8 cellular contexts compared by ENCODE assay signal in the genomic region with DNA sequence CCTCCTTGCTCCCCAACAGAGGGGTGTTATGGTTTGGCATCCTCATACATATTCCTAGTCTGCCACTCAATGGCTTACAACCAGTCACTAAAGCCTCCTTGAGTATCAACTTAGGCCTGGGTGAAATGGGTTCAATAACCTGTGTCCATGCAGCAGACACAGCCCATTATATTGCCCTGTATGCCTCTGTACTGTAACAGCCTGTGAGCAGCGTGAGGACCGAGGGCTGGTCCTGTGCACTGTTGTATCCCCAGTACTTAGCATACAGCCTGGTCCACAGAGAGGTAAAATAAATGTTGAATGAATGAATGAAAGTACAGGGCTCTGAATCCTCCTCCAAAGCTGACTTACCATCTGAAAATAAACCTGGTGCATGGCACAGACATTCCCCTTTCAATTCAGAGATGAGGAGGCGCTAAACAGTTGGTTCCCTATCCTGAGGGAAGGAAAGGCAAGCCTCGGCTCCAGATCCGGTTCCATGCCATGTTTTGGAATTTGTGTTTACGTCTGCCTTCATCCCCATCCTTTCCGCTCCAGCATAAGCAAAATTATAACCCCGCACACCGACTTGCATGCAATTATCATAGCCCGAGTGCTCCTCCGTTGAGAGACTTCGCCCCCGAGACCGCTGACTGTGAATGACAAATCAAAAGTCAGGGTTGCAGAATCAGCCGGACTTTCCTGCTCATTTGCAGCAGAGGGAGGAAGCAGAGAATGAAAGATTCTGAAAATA. TPM values are rescaled to one million over a fixed set of nuclear protein-coding genes. Genes with fewer than 3 reads are reported as not detected.
DNase-seq lines count a peak whose midpoint lies in the region; ATAC-seq, FAIRE-seq and TF ChIP-seq lines count a peak whose summit lies in the region.

No MANE protein-coding gene starts in this region.

- DNase-seq in activated CD8-positive, alpha-beta memory T cell treated with anti-CD3 and anti-CD28 coated beads, Interleukin-2, amount 10 ng/mL, durations not matched to agents 7 days and 5 days = no peak
- no peak for DNase-seq in activated CD8-positive, alpha-beta memory T cell treated with anti-CD3 and anti-CD28 coated beads, Interleukin-2, amount 50 U/mL, for 48 hours
- DNase-seq in RPMI7951 (ENCODE audit: low read depth) (peak; percentile 85), endothelial cell of umbilical vein (ENCODE audit: low read depth, low spot score) (peak; percentile 13), middle frontal gyrus (ENCODE audit: extremely low spot score, low spot score) (peak; percentile 85), epidermal melanocyte (ENCODE audit: insufficient read length, low spot score) (no peak)

- CTCF ChIA-PET in activated CD8-positive, alpha-beta memory T cell treated with anti-CD3 and anti-CD28 coated beads, Interleukin-2, amount 10 ng/mL, durations not matched to agents 7 days and 5 days (lab: Charles Lee) = interaction anchor here (0.5 to 1.1 kb wide), 3 partner anchors 174 to 579 kb away, joined by 3 to 4 read pairs (median 4); no protein-coding TSS in a partner anchor
- CTCF ChIA-PET in endothelial cell of umbilical vein (lab: Charles Lee) = interaction anchor here (0.6 to 2.4 kb wide), 5 partner anchors 9 to 423 kb away, joined by 3 to 14 read pairs (median 6); no protein-coding TSS in a partner anchor

- H3K4me3 ChIP-seq in endothelial cell of umbilical vein (replicated peaks in 1 of 3; ENCODE audit: insufficient read depth in 1 of 3, low read depth in 1 of 3, low read length in 3 of 3) = peak overlapping the region in 2 of 3 experiments; percentile 23 to 32

- BruUV-seq in endothelial cell of umbilical vein (replicated peaks; lab: Mats Ljungman, UMichigan) = no TSS peak

- peaks cover 17% of the 10 kb centered on the region for H3K4me1 ChIP-seq in endothelial cell of umbilical vein (ENCODE audit: control insufficient read depth, extremely low read depth, insufficient read depth, low read length)

- peak; percentile 4 for FAIRE-seq in endothelial cell of umbilical vein (lab: Jason Lieb, UNC)

- peak overlapping the region; percentile 35 for H2AFZ ChIP-seq in endothelial cell of umbilical vein (ENCODE audit: low read depth, low read length)

- H3K4me2 ChIP-seq in endothelial cell of umbilical vein (ENCODE audit: insufficient read depth, low read length) = peak overlapping the region; percentile 87

- POLR2A ChIA-PET in endothelial cell of umbilical vein (lab: Charles Lee) = no interaction called here

- H4K20me1 ChIP-seq in endothelial cell of umbilical vein (replicated peaks; ENCODE audit: control insufficient read depth, extremely low read depth, insufficient read depth, low read length) = no peaks in the 10 kb centered on the region

- no peaks in the 10 kb centered on the region for H3K9me3 ChIP-seq in endothelial cell of umbilical vein (replicated peaks; ENCODE audit: control insufficient read depth, insufficient read depth, low read length)

- no peaks in the 10 kb centered on the region for H3K9me3 Mint-ChIP-seq in activated CD8-positive, alpha-beta memory T cell treated with anti-CD3 and anti-CD28 coated beads, Interleukin-2, amount 10 ng/mL, durations not matched to agents 7 days and 5 days (ENCODE audit: low read depth)

- no peak for TF ChIP-seq POLR2A in endothelial cell of umbilical vein (IDR thresholded peaks at IDR 0.05; ENCODE audit: low read depth, low read length)

- H3K9me1 ChIP-seq in endothelial cell of umbilical vein (replicated peaks; ENCODE audit: control insufficient read depth, extremely low read depth, insufficient read depth, low read length) = no peaks in the 10 kb centered on the region

- H3K36me3 ChIP-seq in endothelial cell of umbilical vein (ENCODE audit: control insufficient read depth in 2 of 2, extremely low read depth in 1 of 2, insufficient read depth in 2 of 2, low read length in 2 of 2) = no peaks in the 10 kb centered on the region

- intact Hi-C loops in endothelial cell of umbilical vein (cut with micrococcal nuclease) = no loop called here

- H3K4me1 Mint-ChIP-seq in activated CD8-positive, alpha-beta memory T cell treated with anti-CD3 and anti-CD28 coated beads, Interleukin-2, amount 10 ng/mL, durations not matched to agents 7 days and 5 days = peaks cover 45% of the 10 kb centered on the region

- H3K27ac ChIP-seq in endothelial cell of umbilical vein (ENCODE audit: insufficient read depth, low read depth, low read length) = no peak overlapping the region

- dilution Hi-C loops in endothelial cell of umbilical vein (cut with MboI; ENCODE audit: extremely low pct_ligation_motif_present, low sequenced_read_pairs) = no loop called here

- no peak overlapping the region for H3K9ac ChIP-seq in endothelial cell of umbilical vein (replicated peaks; ENCODE audit: extremely low read depth, insufficient read depth, low read length)

- no peaks in the 10 kb centered on the region for H3K36me3 Mint-ChIP-seq in activated CD8-positive, alpha-beta memory T cell treated with anti-CD3 and anti-CD28 coated beads, Interleukin-2, amount 10 ng/mL, durations not matched to agents 7 days and 5 days

- peaks cover 20% of the 10 kb centered on the region for H3K27me3 Mint-ChIP-seq in activated CD8-positive, alpha-beta memory T cell treated with anti-CD3 and anti-CD28 coated beads, Interleukin-2, amount 10 ng/mL, durations not matched to agents 7 days and 5 days

- peak overlapping the region; percentile 25 for H3K4me3 Mint-ChIP-seq in activated CD8-positive, alpha-beta memory T cell treated with anti-CD3 and anti-CD28 coated beads, Interleukin-2, amount 10 ng/mL, durations not matched to agents 7 days and 5 days

- no peak overlapping the region for H3K27ac Mint-ChIP-seq in activated CD8-positive, alpha-beta memory T cell treated with anti-CD3 and anti-CD28 coated beads, Interleukin-2, amount 10 ng/mL, durations not matched to agents 7 days and 5 days

- no peak for TF ChIP-seq CTCF in endothelial cell of umbilical vein (IDR thresholded peaks at IDR 0.05; ENCODE audit: extremely low read depth in 1 of 2, insufficient read depth in 1 of 2, low read depth in 1 of 2, low read length in 2 of 2)

- H3K27me3 ChIP-seq in endothelial cell of umbilical vein (ENCODE audit: control insufficient read depth in 2 of 2, insufficient read depth in 2 of 2, low read length in 2 of 2) = no peaks in the 10 kb centered on the region

- H3K79me2 ChIP-seq in endothelial cell of umbilical vein (ENCODE audit: control insufficient read depth, insufficient read depth, low read length) = no peaks in the 10 kb centered on the region

- ATAC-seq in activated CD8-positive, alpha-beta memory T cell treated with anti-CD3 and anti-CD28 coated beads, Interleukin-2, amount 10 ng/mL, durations not matched to agents 7 days and 5 days = no peak
- no peak for ATAC-seq in GM21367 (IDR thresholded peaks at IDR 0.05; ENCODE audit: unreplicated experiment)
- ATAC-seq in GM19023 (IDR thresholded peaks at IDR 0.05; ENCODE audit: unreplicated experiment) = no peak

TF ChIP-seq in endothelial cell of umbilical vein, 7 proteins besides CTCF, POLR2A, EP300 and RAD21:
- TF ChIP-seq POLR2AphosphoS5 (IDR thresholded peaks at IDR 0.05; ENCODE audit: insufficient read depth, low read depth, low read length) (no peak), EZH2 (IDR thresholded peaks at IDR 0.05; ENCODE audit: borderline replicate concordance, low read depth, low read length, severe bottlenecking) (no peak), GATA2 (IDR thresholded peaks at IDR 0.05; ENCODE audit: insufficient read depth, insufficient read length, low read depth, low read length) (no peak), MYC (IDR thresholded peaks at IDR 0.05; ENCODE audit: low read depth, low read length) (no peak), FOS (IDR thresholded peaks at IDR 0.05; ENCODE audit: borderline replicate concordance, insufficient read depth, low read length) (no peak), JUN (IDR thresholded peaks at IDR 0.05; ENCODE audit: borderline replicate concordance, insufficient read depth, insufficient read length, low read depth) (no peak)
- TF ChIP-seq, protein P1, sequence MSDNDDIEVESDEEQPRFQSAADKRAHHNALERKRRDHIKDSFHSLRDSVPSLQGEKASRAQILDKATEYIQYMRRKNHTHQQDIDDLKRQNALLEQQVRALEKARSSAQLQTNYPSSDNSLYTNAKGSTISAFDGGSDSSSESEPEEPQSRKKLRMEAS (IDR thresholded peaks at IDR 0.05; ENCODE audit: insufficient read depth, insufficient read length) = no peak
TF ChIP-seq in endothelial cell of umbilical vein: peak in this region for 0.

RNA-seq across cellular contexts. Expression of a gene that starts 45.0 kb away (rescaled TPM):
- 1 to 10 TPM; 4.1 to 6.2 TPM for total RNA-seq in activated CD8-positive, alpha-beta memory T cell treated with anti-CD3 and anti-CD28 coated beads, Interleukin-2, amount 10 ng/mL, durations not matched to agents 7 days and 5 days
- 4.9 and 5.2 TPM in 2 replicates for total RNA-seq in RPMI7951 (2014; rRNA removed; shearing (Covaris generic))
- 2.7 and 4.9 TPM in 2 replicates for total RNA-seq in endothelial cell of umbilical vein
- polyA plus RNA-seq in endothelial cell of umbilical vein = 1.9 and 2.3 TPM in 2 replicates
- 1.4 and 2.0 TPM in 2 replicates for polyA plus RNA-seq in endothelial cell of umbilical vein (2011; cell fraction: cytosol; rRNA removed)
- polyA plus RNA-seq in endothelial cell of umbilical vein (2011; cell fraction: nucleus; rRNA removed) = 6.0 and 6.4 TPM in 2 replicates
- polyA plus RNA-seq in endothelial cell of umbilical vein (2012) = 3.6 and 3.7 TPM in 2 replicates
- polyA minus RNA-seq in endothelial cell of umbilical vein = 9.9 and 11.2 TPM in 2 replicates
- polyA minus RNA-seq in endothelial cell of umbilical vein (2011; cell fraction: cytosol; rRNA and poly(A)+ RNA removed) = 5.3 TPM
- polyA minus RNA-seq in endothelial cell of umbilical vein (2011; cell fraction: nucleus; rRNA and poly(A)+ RNA removed) = 10.1 and 26.3 TPM in 2 replicates

Comparison
In these comparisons a context has a peak if more than half of its experiments do, and no peak if none do; other contexts are left out.
1. DNase-seq: peak in RPMI7951 (single experiment), endothelial cell of umbilical vein (single experiment) and middle frontal gyrus (single experiment); none in activated CD8-positive, alpha-beta memory T cell treated with anti-CD3 and anti-CD28 coated beads, Interleukin-2, amount 10 ng/mL, durations not matched to agents 7 days and 5 days (single experiment), activated CD8-positive, alpha-beta memory T cell treated with anti-CD3 and anti-CD28 coated beads, Interleukin-2, amount 50 U/mL, for 48 hours (single experiment) and epidermal melanocyte (single experiment).